24 cellular contexts compared by ENCODE assay signal in genomic region chr17:68293490-68294195, GRCh38. TPM values are rescaled to one million over a fixed set of nuclear protein-coding genes. Genes with fewer than 3 reads are reported as not detected.
DNase-seq lines count a peak whose midpoint lies in the region; ATAC-seq and TF ChIP-seq lines count a peak whose summit lies in the region.
"Had no signal": no experiment of that assay in that cellular context is flagged by ENCODE, and none has a peak within 500 bp of the region (broad histone marks: within the 10 kb centered on the region; RNA-seq: fewer than 3 reads in every experiment).

No MANE protein-coding gene starts in this region.

- H3K79me2 ChIP-seq in HCT116 (ENCODE audit: insufficient read depth, low read length) (0 out of 2 replicates have a peak, but pooled peaks cover 12% of the 10 kb centered on the region), neural cell (replicated peaks; ENCODE audit: insufficient read depth, low read length) (no peaks in the 10 kb centered on the region)

- RAD21 ChIA-PET in HCT116 (lab: Charles Lee; ENCODE audit: low non-redundant PET in 1 of 2, low total read pairs in 2 of 2, uncharacterized antibody in 2 of 2, unreplicated experiment in 2 of 2), result no interaction called here

- H3K27ac ChIP-seq in BLaER1 treated with 17β-estradiol and CSF1 and Interleukin-3, amounts not matched to agents 10 nM and 100 nM, result peak overlapping the region in 6 of 11 experiments; percentile 31 to 43 (median 34); a peak in 10 of 22 replicates
- H3K27ac ChIP-seq in HCT116 (ENCODE audit: low read depth, low read length) (no peak overlapping the region; the same call in 1 of the 2 replicates), neural cell (ENCODE audit: low read length) (no peak overlapping the region)
- H3K27ac ChIP-seq: ascending aorta, left ventricle myocardium inferior had no signal

- H3K27me3 Mint-ChIP-seq in WTC11 (ENCODE audit: low read depth), result peaks cover 44% of the 10 kb centered on the region
- H3K27me3 Mint-ChIP-seq in activated naive CD8-positive, alpha-beta T cell treated with anti-CD3 and anti-CD28 coated beads for 36 hours, result no peaks in the 10 kb centered on the region
- H3K27me3 Mint-ChIP-seq: central memory CD8-positive, alpha-beta T cell; T-helper 17 cell had no signal

- H3K27ac Mint-ChIP-seq in WTC11, result 0 out of 2 replicates have a peak overlapping the region, but pooled peaks have one; percentile 47
- H3K27ac Mint-ChIP-seq in activated naive CD8-positive, alpha-beta T cell treated with anti-CD3 and anti-CD28 coated beads for 36 hours, result no peak overlapping the region
- H3K27ac Mint-ChIP-seq: activated naive CD4-positive, alpha-beta T cell treated with anti-CD3 and anti-CD28 coated beads, Interleukin-2, amount 50 U/mL, for 72 hours had no signal

- H3K9me2 ChIP-seq in HCT116 (ENCODE audit: insufficient read depth) (no peaks in the 10 kb centered on the region), neural cell (ENCODE audit: insufficient read depth, low read length) (no peaks in the 10 kb centered on the region)

- POLR2A ChIA-PET in HCT116 (lab: Charles Lee) (interaction anchor here (1.1 kb wide), 1 partner anchor 90 kb away, joined by 4 read pairs; no protein-coding TSS in a partner anchor), WTC11 (lab: Charles Lee) (interaction anchor here (0.6 kb wide), 1 partner anchor 21 kb away, joined by 4 read pairs; no protein-coding TSS in a partner anchor)

- peaks cover 62% of the 10 kb centered on the region for H3K4me1 Mint-ChIP-seq in WTC11
- H3K4me1 Mint-ChIP-seq in activated naive CD8-positive, alpha-beta T cell treated with anti-CD3 and anti-CD28 coated beads for 36 hours, result peaks cover 60% of the 10 kb centered on the region

- peak overlapping the region; percentile 18; the same call in 1 of the 2 replicates for H3K4me3 Mint-ChIP-seq in WTC11
- H3K4me3 Mint-ChIP-seq in activated naive CD8-positive, alpha-beta T cell treated with anti-CD3 and anti-CD28 coated beads for 36 hours, result no peak overlapping the region

- ATAC-seq in HCT116 (no peak), WTC11 (no peak), HG03159 (IDR thresholded peaks at IDR 0.05; ENCODE audit: unreplicated experiment) (no peak), HG02623 (IDR thresholded peaks at IDR 0.05; ENCODE audit: unreplicated experiment) (no peak)
- ATAC-seq: activated naive CD4-positive, alpha-beta T cell treated with anti-CD3 and anti-CD28 coated beads, Interleukin-2, amount 50 U/mL, for 72 hours; T-helper 17 cell had no signal

- no peaks in the 10 kb centered on the region for H3K36me3 Mint-ChIP-seq in WTC11
- peaks cover 19% of the 10 kb centered on the region for H3K36me3 Mint-ChIP-seq in activated naive CD8-positive, alpha-beta T cell treated with anti-CD3 and anti-CD28 coated beads for 36 hours

- H3K9me3 Mint-ChIP-seq in WTC11, result no peaks in the 10 kb centered on the region
- H3K9me3 Mint-ChIP-seq in activated naive CD8-positive, alpha-beta T cell treated with anti-CD3 and anti-CD28 coated beads for 36 hours, result peaks cover 2% of the 10 kb centered on the region
- H3K9me3 Mint-ChIP-seq: activated CD4-positive, alpha-beta T cell treated with anti-CD3 and anti-CD28 coated beads, Interleukin-2, amount 10 ng/mL, durations not matched to agents 24 days and 14 days; activated naive CD4-positive, alpha-beta T cell treated with anti-CD3 and anti-CD28 coated beads, Interleukin-2, amount 50 U/mL, for 72 hours; activated T-helper 1 cell treated with anti-CD3 and anti-CD28 coated beads, Interleukin-12 subunit alpha, Interleukin-12 subunit beta, Interleukin-2, Interleukin-4 antibody, amounts not matched to agents 30 ng/mL and 10 ng/mL and 1 ng/mL, durations not matched to agents 14 hours and 24 hours and 36 hours; central memory CD8-positive, alpha-beta T cell had no signal

- H4K20me1 ChIP-seq in BLaER1 treated with 17β-estradiol and CSF1 and Interleukin-3, amounts not matched to agents 10 nM and 100 nM, result no peaks in the 10 kb centered on the region
- H4K20me1 ChIP-seq in HCT116 (ENCODE audit: insufficient read depth) (no peaks in the 10 kb centered on the region), neural cell (ENCODE audit: insufficient read depth) (peaks cover 3% of the 10 kb centered on the region)

- no peak overlapping the region for H2AFZ ChIP-seq in HCT116 (ENCODE audit: low read depth, low read length, poor library complexity, severe bottlenecking)
- no peak overlapping the region for H2AFZ ChIP-seq in neural cell (ENCODE audit: low read depth, low read length)

- DNase-seq in HCT116 (ENCODE audit: low read depth, low spot score) (no peak), WTC11 (ENCODE audit: low spot score) (no peak), NCI-H2029 treated with DMSO at 0.1 percent for 48 hours (lab: John Stamatoyannopoulos, UW) (no peak)
- DNase-seq in activated naive CD8-positive, alpha-beta T cell treated with anti-CD3 and anti-CD28 coated beads for 36 hours, result no peak
- DNase-seq: activated CD4-positive, alpha-beta T cell treated with anti-CD3 and anti-CD28 coated beads, Interleukin-2, amount 10 ng/mL, durations not matched to agents 24 days and 14 days; left ventricle myocardium inferior; NCI-H1105; NCI-H2081; NCI-H345; NCI-H82; Peyer's patch; retina; stimulated activated CD4-positive, alpha-beta T cell treated with anti-CD3 and anti-CD28 coated beads, Interleukin-12 subunit alpha, Interleukin-12 subunit beta, amount 100 ng/mL, for 4 hours; stimulated activated CD4-positive, alpha-beta T cell treated with anti-CD3 and anti-CD28 coated beads, Interleukin-4, amount 100 ng/mL, for 4 hours; T-helper 17 cell; transverse colon had no signal

- no peaks in the 10 kb centered on the region for H3F3A ChIP-seq in neural cell (ENCODE audit: insufficient read depth, low read length, poor library complexity, severe bottlenecking)

- no peaks in the 10 kb centered on the region for H3K36me3 ChIP-seq in BLaER1 treated with 17β-estradiol and CSF1 and Interleukin-3, amounts not matched to agents 10 nM and 100 nM
- H3K36me3 ChIP-seq in HCT116 (ENCODE audit: control insufficient read depth in 1 of 2, insufficient read depth in 2 of 2, low read length in 2 of 2), result no peaks in the 10 kb centered on the region
- no peaks in the 10 kb centered on the region for H3K36me3 ChIP-seq in neural cell (ENCODE audit: insufficient read depth, low read length)
- H3K36me3 ChIP-seq: ascending aorta, left ventricle myocardium inferior, Peyer's patch, transverse colon had no signal

- H3K27me3 ChIP-seq in BLaER1 treated with 17β-estradiol and CSF1 and Interleukin-3, amounts not matched to agents 10 nM and 100 nM, result no peaks in the 10 kb centered on the region
- H3K27me3 ChIP-seq in HCT116 (ENCODE audit: insufficient read depth, low read length) (no peaks in the 10 kb centered on the region), neural cell (ENCODE audit: insufficient read depth, low read depth, low read length) (peaks cover 4% of the 10 kb centered on the region)
- H3K27me3 ChIP-seq: ascending aorta had no signal

- no peak for TF ChIP-seq EP300 in neural cell (conservative IDR thresholded peaks at IDR 0.05; ENCODE audit: poor library complexity, severe bottlenecking)

- H3K4me3 ChIP-seq in BLaER1 treated with 17β-estradiol and CSF1 and Interleukin-3, amounts not matched to agents 10 nM and 100 nM, result no peak overlapping the region; a peak in 1 of 20 replicates
- H3K4me3 ChIP-seq in HCT116 (replicated peaks in 1 of 2; ENCODE audit: low read depth in 1 of 2, low read length in 2 of 2), result no peak overlapping the region
- peak overlapping the region; percentile 82 for H3K4me3 ChIP-seq in neural cell (ENCODE audit: low read length)
- H3K4me3 ChIP-seq: ascending aorta, left ventricle myocardium inferior, Peyer's patch, transverse colon had no signal

- H3K4me2 ChIP-seq in BLaER1 treated with 17β-estradiol and CSF1 and Interleukin-3, amounts not matched to agents 10 nM and 100 nM, result peak overlapping the region in 9 of 11 experiments; percentile 1 to 99 (median 89); a peak in 12 of 22 replicates
- H3K4me2 ChIP-seq in HCT116 (ENCODE audit: low read length) (peak overlapping the region; percentile 96; the same call in 1 of the 2 replicates), neural cell (ENCODE audit: low read length) (peak overlapping the region; percentile 53)

- H3K4me1 ChIP-seq in BLaER1 treated with 17β-estradiol and CSF1 and Interleukin-3, amounts not matched to agents 10 nM and 100 nM, result peaks cover 44 to 80% (median 67%) of the 10 kb centered on the region in 10 experiments
- H3K4me1 ChIP-seq in HCT116 (ENCODE audit: control insufficient read depth in 1 of 2, insufficient read depth in 2 of 2, low read length in 2 of 2), result peaks cover 44 to 65% of the 10 kb centered on the region in 2 experiments

- CTCF ChIA-PET in HCT116 (lab: Charles Lee) (no interaction called here), WTC11 (lab: Charles Lee) (interaction anchor here (1.0 to 1.7 kb wide), 3 partner anchors 103 to 105 kb away, joined by 3 to 8 read pairs (median 4); no protein-coding TSS in a partner anchor)

- TF ChIP-seq RAD21 in HCT116 (IDR thresholded peaks at IDR 0.05; ENCODE audit: low read depth) (no peak), neural cell (conservative IDR thresholded peaks at IDR 0.05) (no peak)

- no peak for TF ChIP-seq CTCF in HCT116 (IDR thresholded peaks at IDR 0.05 in 2 of 3, conservative IDR thresholded peaks at IDR 0.05 in 1 of 3; ENCODE audit: borderline replicate concordance in 1 of 3, insufficient read depth in 1 of 3, low read depth in 2 of 3, low read length in 2 of 3)
- no peak for TF ChIP-seq CTCF in WTC11 (IDR thresholded peaks at IDR 0.05)
- TF ChIP-seq CTCF in neural cell (IDR thresholded peaks at IDR 0.05; ENCODE audit: poor library complexity, severe bottlenecking), result no peak

- peaks cover 0 to 6% (median 0%) of the 10 kb centered on the region in 11 experiments; a peak in 2 of 22 replicates for H3K9me3 ChIP-seq in BLaER1 treated with 17β-estradiol and CSF1 and Interleukin-3, amounts not matched to agents 10 nM and 100 nM (replicated peaks in 1 of 11)
- H3K9me3 ChIP-seq in HCT116 (ENCODE audit: control insufficient read depth in 1 of 2, insufficient read depth in 1 of 2, low read depth in 1 of 2, low read length in 2 of 2), result no peaks in the 10 kb centered on the region
- no peaks in the 10 kb centered on the region for H3K9me3 ChIP-seq in neural cell (ENCODE audit: low read length)
- H3K9me3 ChIP-seq: ascending aorta, left ventricle myocardium inferior, Peyer's patch, transverse colon had no signal

- TF ChIP-seq POLR2A in HCT116 (IDR thresholded peaks at IDR 0.05; ENCODE audit: borderline replicate concordance, extremely low read depth, insufficient read depth, insufficient read length), result no peak

- no peak overlapping the region for H3K9ac ChIP-seq in BLaER1 treated with 17β-estradiol and CSF1 and Interleukin-3, amounts not matched to agents 10 nM and 100 nM
- no peak overlapping the region for H3K9ac ChIP-seq in HCT116 (ENCODE audit: low read length)
- no peak overlapping the region for H3K9ac ChIP-seq in neural cell (ENCODE audit: low read length)

- intact Hi-C loops in HCT116 (cut with micrococcal nuclease), result loop anchor here (2.0 kb wide), 1 partner anchor 87 kb away; no protein-coding TSS in a partner anchor

- no TSS peak for BruUV-seq in HCT116 (replicated peaks; lab: Mats Ljungman, UMichigan)

RNA-seq across cellular contexts. Expression of gene ARSG, which starts 2.3 kb away (rescaled TPM):
- 17.1 TPM for total RNA-seq in HCT116 (2021; ENCODE audit: unreplicated experiment)
- polyA plus RNA-seq in HCT116 (2012), result 5.4 and 6.1 TPM in 2 replicates
- total RNA-seq in WTC11 (2021), result 6.9 to 7.9 TPM (median 7.5 TPM) in 3 replicates
- 11.3 and 16.9 TPM in 2 replicates for polyA plus RNA-seq in neural cell
- polyA minus RNA-seq in neural cell, result 31.9 and 56.6 TPM in 2 replicates
- total RNA-seq in activated naive CD8-positive, alpha-beta T cell treated with anti-CD3 and anti-CD28 coated beads for 36 hours, result 1 to 10 TPM; 5.0 to 5.2 TPM

RNA-seq across cellular contexts. Expression of gene SLC16A6, which starts 2.7 kb away (rescaled TPM):
- total RNA-seq in HCT116 (2021; ENCODE audit: unreplicated experiment) (4.8 TPM), WTC11 (2021) (0.14 to 0.22 TPM (median 0.16 TPM) in 3 replicates)
- 1.1 and 1.3 TPM in 2 replicates for polyA plus RNA-seq in HCT116 (2012)
- 15.6 and 17.6 TPM in 2 replicates for polyA plus RNA-seq in neural cell
- 42.4 and 44.6 TPM in 2 replicates for polyA minus RNA-seq in neural cell
- total RNA-seq in activated naive CD8-positive, alpha-beta T cell treated with anti-CD3 and anti-CD28 coated beads for 36 hours, result 1 to 10 TPM; 5.9 to 6.0 TPM
- total RNA-seq: ascending aorta had no signal

RNA-seq across cellular contexts. Expression of gene AMZ2, which starts 45.8 kb away (rescaled TPM):
- total RNA-seq in HCT116 (2021; ENCODE audit: unreplicated experiment) (131 TPM), WTC11 (2021) (54.6 to 79.0 TPM (median 73.6 TPM) in 3 replicates)
- 51.8 and 75.7 TPM in 2 replicates for polyA plus RNA-seq in HCT116 (2012)
- polyA plus RNA-seq in neural cell, result 131 and 158 TPM in 2 replicates
- polyA minus RNA-seq in neural cell, result 71.5 and 80.3 TPM in 2 replicates
- total RNA-seq in activated naive CD8-positive, alpha-beta T cell treated with anti-CD3 and anti-CD28 coated beads for 36 hours, result 100 to 1,000 TPM; 120 to 134 TPM

Comparison
In these comparisons a context has a peak if more than half of its experiments do, and no peak if none do; other contexts are left out.
1. H3K27ac ChIP-seq: peak in BLaER1 treated with 17β-estradiol and CSF1 and Interleukin-3, amounts not matched to agents 10 nM and 100 nM (6 of 11); none in HCT116 (single experiment) and neural cell (single experiment).
2. Peak in every context shown above with its lines, with median percentiles within 50 percentile points of each other: H3K4me2 ChIP-seq.